ENCODE assay signal across 16 cellular contexts in genomic region chr18:79210002-79210910, GRCh38.
"Had no signal": no experiment of that assay in that cellular context is flagged by ENCODE, and none has a peak within 500 bp of the region (broad histone marks: within the 10 kb centered on the region; RNA-seq: fewer than 3 reads in every experiment).

No MANE protein-coding gene starts in this region.

- H3K27ac ChIP-seq: body of pancreas, epithelial cell of prostate, gastrocnemius medialis, neutrophil, tibial nerve had no signal

- H3K27me3 Mint-ChIP-seq: activated CD4-positive, alpha-beta memory T cell treated with anti-CD3 and anti-CD28 coated beads, Interleukin-2, amount 10 ng/mL, durations not matched to agents 7 days and 5 days; activated naive CD8-positive, alpha-beta T cell; activated T-cell treated with anti-CD3 and anti-CD28 coated beads, Interleukin-2, amount 50 U/mL, for 24 hours; naive B cell; T-helper 17 cell had no signal

- H3K9me3 Mint-ChIP-seq: activated CD4-positive, alpha-beta memory T cell treated with anti-CD3 and anti-CD28 coated beads, Interleukin-2, amount 10 ng/mL, durations not matched to agents 7 days and 5 days; activated T-cell treated with anti-CD3 and anti-CD28 coated beads, Interleukin-2, amount 50 U/mL, for 24 hours; naive B cell had no signal

- H3K27ac Mint-ChIP-seq: activated CD4-positive, alpha-beta memory T cell treated with anti-CD3 and anti-CD28 coated beads, Interleukin-2, amount 10 ng/mL, durations not matched to agents 7 days and 5 days; activated naive CD8-positive, alpha-beta T cell; activated T-cell treated with anti-CD3 and anti-CD28 coated beads, Interleukin-2, amount 50 U/mL, for 24 hours; T-helper 17 cell had no signal

- H3K4me3 ChIP-seq: body of pancreas, gastrocnemius medialis, heart right ventricle, tibial nerve had no signal

- DNase-seq: activated CD4-positive, alpha-beta memory T cell treated with anti-CD3 and anti-CD28 coated beads, Interleukin-2, amount 10 ng/mL, durations not matched to agents 7 days and 5 days; activated CD4-positive, alpha-beta T cell treated with anti-CD3 and anti-CD28 coated beads for 4 hours; activated effector memory CD4-positive, alpha-beta T cell treated with anti-CD3 and anti-CD28 coated beads, Interleukin-2, amount 50 U/mL, for 16 hours; activated T-cell treated with anti-CD3 and anti-CD28 coated beads, Interleukin-2, amount 50 U/mL, for 24 hours; amniotic stem cell; body of pancreas; gastrocnemius medialis; heart right ventricle; naive B cell; stimulated activated CD4-positive, alpha-beta T cell treated with anti-CD3 and anti-CD28 coated beads, Interleukin-12 subunit alpha, Interleukin-12 subunit beta, amount 100 ng/mL, for 4 hours; stimulated activated CD4-positive, alpha-beta T cell treated with anti-CD3 and anti-CD28 coated beads, Interleukin-2, amount 100 ng/mL, for 24 hours; T-helper 17 cell had no signal

- H3K4me1 ChIP-seq: body of pancreas, gastrocnemius medialis had no signal

- H3K27me3 ChIP-seq: body of pancreas, gastrocnemius medialis, heart right ventricle, neutrophil, tibial nerve had no signal

- H3K9me3 ChIP-seq: body of pancreas, gastrocnemius medialis, heart right ventricle, neutrophil, tibial nerve had no signal

- ATAC-seq: body of pancreas, gastrocnemius medialis, T-helper 17 cell had no signal

- H3K4me3 Mint-ChIP-seq: activated CD4-positive, alpha-beta memory T cell treated with anti-CD3 and anti-CD28 coated beads, Interleukin-2, amount 10 ng/mL, durations not matched to agents 7 days and 5 days; activated naive CD8-positive, alpha-beta T cell; activated T-cell treated with anti-CD3 and anti-CD28 coated beads, Interleukin-2, amount 50 U/mL, for 24 hours; naive B cell; T-helper 17 cell had no signal
